ENCODE assay signal across 15 cellular contexts in the genomic region with DNA sequence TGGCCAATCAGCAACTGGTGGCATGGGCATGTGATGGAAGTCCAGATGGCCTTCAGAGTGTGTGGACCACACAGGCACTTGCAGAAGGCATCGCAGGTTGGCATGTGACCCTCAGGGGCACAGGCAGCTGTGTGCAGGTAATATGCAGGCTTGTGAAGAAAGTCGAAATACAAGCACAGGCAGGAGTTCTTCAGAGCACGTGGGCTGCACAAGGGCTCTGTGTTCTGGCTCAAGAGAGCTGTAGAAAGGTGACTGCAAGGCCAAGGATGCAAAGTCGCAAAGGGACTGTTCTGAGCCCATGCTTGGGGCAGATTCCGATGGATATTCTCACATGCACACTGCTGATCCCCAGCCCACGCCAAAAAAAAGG. TPM values are rescaled to one million over a fixed set of nuclear protein-coding genes. Genes with fewer than 3 reads are reported as not detected.
DNase-seq lines count a peak whose midpoint lies in the region; ATAC-seq and TF ChIP-seq lines count a peak whose summit lies in the region.
"Had no signal": no experiment of that assay in that cellular context is flagged by ENCODE, and none has a peak within 500 bp of the region (broad histone marks: within the 10 kb centered on the region; RNA-seq: fewer than 3 reads in every experiment).

No MANE protein-coding gene starts in this region.

- POLR2A ChIA-PET in WTC11 (lab: Charles Lee) = interaction anchor here (0.7 to 1.8 kb wide), 6 partner anchors 8 to 69 kb away, joined by 4 to 6 read pairs (median 6); a partner anchor contains a TSS

- H3K9me3 ChIP-seq in psoas muscle = no peaks in the 10 kb centered on the region
- H3K9me3 ChIP-seq: left lung, sigmoid colon, uterus had no signal

- no peaks in the 10 kb centered on the region for H3K9me3 Mint-ChIP-seq in T-helper 2 cell treated with Interferon-gamma antibody and Interleukin-4, amounts not matched to agents 5 μg/mL and 100 μg/mL, for 36 hours
- peaks cover 24% of the 10 kb centered on the region for H3K9me3 Mint-ChIP-seq in WTC11
- H3K9me3 Mint-ChIP-seq: activated T-helper 1 cell treated with anti-CD3 and anti-CD28 coated beads, Interleukin-12 subunit alpha, Interleukin-12 subunit beta, Interleukin-2, Interleukin-4 antibody, amounts not matched to agents 30 ng/mL and 10 ng/mL and 1 ng/mL, durations not matched to agents 14 hours and 24 hours and 36 hours had no signal

- H3K4me1 ChIP-seq in psoas muscle = peaks cover 51% of the 10 kb centered on the region
- H3K4me1 ChIP-seq: uterus had no signal

- no peak for TF ChIP-seq CTCF in WTC11 (IDR thresholded peaks at IDR 0.05)
- no peak for TF ChIP-seq CTCF in psoas muscle (IDR thresholded peaks at IDR 0.05)

- no peaks in the 10 kb centered on the region for H3K27me3 ChIP-seq in psoas muscle (ENCODE audit: insufficient read depth in 3 of 3, low read length in 2 of 3)
- H3K27me3 ChIP-seq: left lung, sigmoid colon, uterus had no signal

- peaks cover 62% of the 10 kb centered on the region for H3K27me3 Mint-ChIP-seq in T-helper 2 cell treated with Interferon-gamma antibody and Interleukin-4, amounts not matched to agents 5 μg/mL and 100 μg/mL, for 36 hours (ENCODE audit: low read depth)
- no peaks in the 10 kb centered on the region for H3K27me3 Mint-ChIP-seq in WTC11 (ENCODE audit: low read depth)

- no peak overlapping the region for H3K27ac Mint-ChIP-seq in T-helper 2 cell treated with Interferon-gamma antibody and Interleukin-4, amounts not matched to agents 5 μg/mL and 100 μg/mL, for 36 hours
- no peak overlapping the region for H3K27ac Mint-ChIP-seq in WTC11
- H3K27ac Mint-ChIP-seq: activated T-helper 1 cell treated with anti-CD3 and anti-CD28 coated beads, Interleukin-12 subunit alpha, Interleukin-12 subunit beta, Interleukin-2, Interleukin-4 antibody, amounts not matched to agents 30 ng/mL and 10 ng/mL and 1 ng/mL, durations not matched to agents 14 hours and 24 hours and 36 hours; nephron progenitor cell had no signal

- intact Hi-C loops in psoas muscle (cut with DNase I) = loop anchor here (1.0 to 5.0 kb wide), 2 partner anchors 69 to 70 kb away; no protein-coding TSS in a partner anchor

- no peak for DNase-seq in T-helper 2 cell treated with Interferon-gamma antibody and Interleukin-4, amounts not matched to agents 5 μg/mL and 100 μg/mL, for 36 hours (ENCODE audit: low spot score)
- no peak for DNase-seq in T-helper 2 cell
- DNase-seq in WTC11 (ENCODE audit: low spot score) = no peak
- DNase-seq in psoas muscle = no peak
- DNase-seq in NCI-H1105 (lab: John Stamatoyannopoulos, UW) = no peak
- DNase-seq in NCI-H2171 (lab: John Stamatoyannopoulos, UW) = no peak
- DNase-seq: NCI-H446 treated with DMSO at 0.1 percent for 48 hours had no signal

- H3K36me3 ChIP-seq in psoas muscle (ENCODE audit: insufficient read depth in 1 of 2, low read depth in 1 of 2) = peaks cover 0 to 9% of the 10 kb centered on the region in 2 donors
- H3K36me3 ChIP-seq: left lung, sigmoid colon, uterus had no signal

- CTCF ChIA-PET in WTC11 (lab: Charles Lee) = interaction anchor here (0.6 to 5.5 kb wide), 21 partner anchors 8 to 179 kb away, joined by 3 to 99 read pairs (median 4); partner anchors contain the start of genes LRRC2, LTF and RTP3

- ATAC-seq in HG03439 (IDR thresholded peaks at IDR 0.05; ENCODE audit: unreplicated experiment) (peak; percentile 9), WTC11 (no peak), psoas muscle (peak in 3 of 4 donors; percentile 1 to 5 (median 2)), HG03460 (IDR thresholded peaks at IDR 0.05; ENCODE audit: unreplicated experiment) (no peak)

- peak overlapping the region; percentile 94 for H3K27ac ChIP-seq in psoas muscle
- H3K27ac ChIP-seq: left lung had no signal

- peak overlapping the region; percentile 77 for H3K4me3 Mint-ChIP-seq in T-helper 2 cell treated with Interferon-gamma antibody and Interleukin-4, amounts not matched to agents 5 μg/mL and 100 μg/mL, for 36 hours
- no peak overlapping the region for H3K4me3 Mint-ChIP-seq in WTC11

- no peaks in the 10 kb centered on the region for H3K36me3 Mint-ChIP-seq in T-helper 2 cell treated with Interferon-gamma antibody and Interleukin-4, amounts not matched to agents 5 μg/mL and 100 μg/mL, for 36 hours (ENCODE audit: low read depth)
- H3K36me3 Mint-ChIP-seq in WTC11 = peaks cover 27% of the 10 kb centered on the region

- H3K4me3 ChIP-seq in psoas muscle = peak overlapping the region; percentile 58

- WGBS in psoas muscle, 3 donors = 53 to 61% (median 58%) methylated on average over 6 of the region's 6 CpGs

- H3K4me1 Mint-ChIP-seq in T-helper 2 cell treated with Interferon-gamma antibody and Interleukin-4, amounts not matched to agents 5 μg/mL and 100 μg/mL, for 36 hours (ENCODE audit: low read depth) = peaks cover 22% of the 10 kb centered on the region
- peaks cover 55% of the 10 kb centered on the region for H3K4me1 Mint-ChIP-seq in WTC11

TF ChIP-seq in WTC11, 78 proteins besides CTCF, POLR2A, EP300 and RAD21:
- TF ChIP-seq FOXP1 (CRISPR knock-in tag; IDR thresholded peaks at IDR 0.05; ENCODE audit: borderline replicate concordance) (peak; percentile 71; the same call in 1 of the 2 replicates), NFE2L1 (CRISPR knock-in tag; IDR thresholded peaks at IDR 0.05) (0 out of 2 replicates have a peak, but pooled peaks have one; percentile 8), SMAD4 (CRISPR knock-in tag; IDR thresholded peaks at IDR 0.05) (no peak), ERG (CRISPR knock-in tag; IDR thresholded peaks at IDR 0.05) (no peak), EMX1 (CRISPR knock-in tag; IDR thresholded peaks at IDR 0.05) (no peak), ZNF232 (CRISPR knock-in tag; IDR thresholded peaks at IDR 0.05) (no peak), E2F1 (CRISPR knock-in tag; IDR thresholded peaks at IDR 0.05) (peak; percentile 24; the same call in 1 of the 2 replicates), NR2C2 (CRISPR knock-in tag; IDR thresholded peaks at IDR 0.05) (no peak), FOXK1 (CRISPR knock-in tag; IDR thresholded peaks at IDR 0.05) (no peak), JUN (CRISPR knock-in tag; IDR thresholded peaks at IDR 0.05) (no peak), USF1 (CRISPR knock-in tag; IDR thresholded peaks at IDR 0.05) (peak; percentile 31)

RNA-seq across cellular contexts. Expression of gene LRRC2, which starts 8.3 kb away (rescaled TPM):
- total RNA-seq in WTC11 (2021) (4.0 to 4.9 TPM (median 4.9 TPM) in 3 replicates), psoas muscle (100 to 1,000 TPM in 1 of 4 donors, 10 to 100 TPM in 3; 65.1 to 160 (median 95.6) TPM)
- polyA plus RNA-seq in psoas muscle = 10 to 100 TPM in 2 of 3 donors, 1 to 10 TPM in 1; 8.3 to 60.3 (median 57.9) TPM
- total RNA-seq: activated T-helper 1 cell treated with anti-CD3 and anti-CD28 coated beads, Interleukin-12 subunit alpha, Interleukin-12 subunit beta, Interleukin-2, Interleukin-4 antibody, amounts not matched to agents 30 ng/mL and 10 ng/mL and 1 ng/mL, durations not matched to agents 14 hours and 24 hours and 36 hours had no signal

RNA-seq across cellular contexts. Expression of gene FAM240A, which starts 54.5 kb away (rescaled TPM):
- total RNA-seq in WTC11 (2021) (0.09 to 0.14 TPM (median 0.13 TPM) in 3 replicates), psoas muscle (under 1 TPM in 1 of 4 donors, not detected in 3; 0.96 TPM)
- under 1 TPM; 0.01 to 0.14 (median 0.04) TPM for polyA plus RNA-seq in psoas muscle
- total RNA-seq: activated T-helper 1 cell treated with anti-CD3 and anti-CD28 coated beads, Interleukin-12 subunit alpha, Interleukin-12 subunit beta, Interleukin-2, Interleukin-4 antibody, amounts not matched to agents 30 ng/mL and 10 ng/mL and 1 ng/mL, durations not matched to agents 14 hours and 24 hours and 36 hours; esophagus mucosa; left lung; sigmoid colon; uterus had no signal
- polyA plus RNA-seq: sigmoid colon had no signal

Comparison
In these comparisons a context has a peak if more than half of its experiments do, and no peak if none do; other contexts are left out.
1. ATAC-seq: peak in HG03439 (single experiment) and psoas muscle (3 of 4); none in WTC11 (single experiment) and HG03460 (single experiment).
2. RNA of gene LRRC2, which starts 8.3 kb away (total RNA-seq): 65.1 to 160 TPM in psoas muscle; 4.0 to 4.9 TPM in WTC11; every median in the first group is over 10 times any median in the second.